8 cellular contexts compared by ENCODE assay signal in genomic region chr11:1262172-1263006, GRCh38. TPM values are rescaled to one million over a fixed set of nuclear protein-coding genes. Genes with fewer than 3 reads are reported as not detected.
DNase-seq lines count a peak whose midpoint lies in the region; ATAC-seq and TF ChIP-seq lines count a peak whose summit lies in the region.

No MANE protein-coding gene starts in this region.

- no peak for TF ChIP-seq POLR2A in suprapubic skin (IDR thresholded peaks at IDR 0.05)

- H3K27ac ChIP-seq in suprapubic skin, result peak overlapping the region; percentile 68

- H3K27me3 Mint-ChIP-seq in activated naive CD8-positive, alpha-beta T cell, result no peaks in the 10 kb centered on the region

- peak; percentile 77 for ATAC-seq in GM21737 (IDR thresholded peaks at IDR 0.05; ENCODE audit: unreplicated experiment)
- ATAC-seq in SK-N-SH treated with all-trans-retinoic acid at 6 μM for 48 hours, result peak; percentile 95
- peak; percentile 78 for ATAC-seq in omental fat pad (ENCODE audit: low FRiP score)

- peak overlapping the region; percentile 85 for H3K4me3 Mint-ChIP-seq in activated naive CD8-positive, alpha-beta T cell

- H3K36me3 ChIP-seq in suprapubic skin, result no peaks in the 10 kb centered on the region

- peaks cover 11% of the 10 kb centered on the region for H3K4me1 Mint-ChIP-seq in activated naive CD8-positive, alpha-beta T cell (ENCODE audit: low read depth)

- no peak for TF ChIP-seq EP300 in suprapubic skin (IDR thresholded peaks at IDR 0.05)

- DNase-seq in Caki2 (ENCODE audit: low read depth), result peak; percentile 84
- DNase-seq in MV-4-11 (lab: John Stamatoyannopoulos, UW), result peak; percentile 88
- DNase-seq in glomerular visceral epithelial cell (ENCODE audit: extremely low spot score), result peak; percentile 89
- peak; percentile 67 for DNase-seq in omental fat pad (ENCODE audit: low spot score)
- DNase-seq in suprapubic skin (ENCODE audit: low spot score in 2 of 2), result peak; percentile 94 to 98

- peaks cover 6% of the 10 kb centered on the region for H3K9me3 Mint-ChIP-seq in activated naive CD8-positive, alpha-beta T cell (ENCODE audit: low read depth)

- H3K4me3 ChIP-seq in suprapubic skin, result peak overlapping the region; percentile 54

- no peaks in the 10 kb centered on the region for H3K36me3 Mint-ChIP-seq in activated naive CD8-positive, alpha-beta T cell

- peaks cover 18% of the 10 kb centered on the region for H3K4me1 ChIP-seq in suprapubic skin

- no peaks in the 10 kb centered on the region for H3K9me3 ChIP-seq in suprapubic skin

- 39% methylated on average over 4 of the region's 31 CpGs for WGBS in suprapubic skin

- in situ Hi-C loops in Caki2 (cut with HindIII; ENCODE audit: low pct_unique_long_range_greater_than_20kb, low sequenced_read_pairs), result no loop called here

- H3K27ac Mint-ChIP-seq in activated naive CD8-positive, alpha-beta T cell, result peak overlapping the region; percentile 92

- no peaks in the 10 kb centered on the region for H3K27me3 ChIP-seq in suprapubic skin

- TF ChIP-seq CTCF in omental fat pad (IDR thresholded peaks at IDR 0.05) (no peak), suprapubic skin (IDR thresholded peaks at IDR 0.05) (no peak)

TF ChIP-seq in SK-N-SH treated with all-trans-retinoic acid at 6 μM for 48 hours, 23 proteins besides CTCF, POLR2A, EP300 and RAD21:
- TF ChIP-seq BACH2 (CRISPR knock-in tag; IDR thresholded peaks at IDR 0.05; ENCODE audit: borderline replicate concordance), result no peak
- TF ChIP-seq SNAI2 (CRISPR knock-in tag; IDR thresholded peaks at IDR 0.05), result peak; percentile 44; the same call in 1 of the 2 replicates

RNA-seq across cellular contexts. Expression of gene MUC5B, which starts 39.5 kb away (rescaled TPM):
- total RNA-seq in Caki2 (2014; rRNA removed; shearing (Covaris generic); ENCODE audit: low replicate concordance), result 0.03 TPM in 1 of 2 replicates, not detected in the other
- total RNA-seq in omental fat pad (under 1 TPM in 1 of 4 donors, not detected in 3; 0.44 TPM), suprapubic skin (under 1 TPM; 0.08 to 0.34 (median 0.13) TPM)

RNA-seq across cellular contexts. Expression of gene TOLLIP, which starts 47.0 kb away (rescaled TPM):
- total RNA-seq in Caki2 (2014; rRNA removed; shearing (Covaris generic); ENCODE audit: low replicate concordance), result 18.3 and 23.2 TPM in 2 replicates
- total RNA-seq in omental fat pad, result 10 to 100 TPM; 33.6 to 52.8 (median 39.9) TPM
- 100 to 1,000 TPM in 2 of 4 donors, 10 to 100 TPM in 2; 96.6 to 105 (median 100) TPM for total RNA-seq in suprapubic skin

Comparison
In these comparisons a context has a peak if more than half of its experiments do, and no peak if none do; other contexts are left out.
1. Peak in every context shown above with its lines: DNase-seq, ATAC-seq, H3K4me3 ChIP-seq and H3K27ac ChIP-seq.